Comparison of ENCODE assay signal across 1 cellular context in the genomic region with DNA sequence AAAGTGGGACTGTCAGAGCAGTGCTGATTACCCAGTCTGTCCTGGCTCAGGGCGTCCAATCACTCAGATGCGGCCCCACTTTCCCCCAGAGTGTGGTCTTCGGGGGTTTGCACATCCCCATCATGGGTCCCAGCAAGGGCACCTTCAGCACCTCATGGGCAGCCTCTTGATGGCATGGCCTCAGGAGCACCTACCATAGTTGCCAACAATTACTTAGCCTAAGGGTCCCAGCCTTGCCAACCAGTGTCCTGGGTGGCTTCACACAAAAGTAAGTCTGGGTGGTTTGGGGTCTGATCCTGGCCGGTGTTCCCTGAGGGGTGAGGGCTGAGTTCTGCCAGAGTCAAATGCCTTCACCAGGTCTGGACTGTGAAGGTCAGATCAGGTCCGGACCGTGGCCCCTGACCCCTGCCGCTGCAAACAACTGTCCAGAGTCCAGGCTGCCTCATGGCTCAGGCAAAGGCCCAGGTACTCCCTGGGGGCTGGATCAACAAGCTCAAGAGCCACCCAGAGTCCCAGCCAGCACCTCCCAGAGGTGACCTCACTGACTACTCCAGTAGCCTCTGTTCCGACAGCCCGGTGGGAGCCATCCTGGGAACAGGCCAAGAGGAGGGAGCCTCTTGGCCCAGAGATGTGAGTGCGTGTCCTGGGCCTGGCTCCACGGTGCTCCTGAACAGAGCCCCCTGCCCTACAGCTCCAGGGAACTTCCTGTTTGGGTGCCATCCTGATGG.
TF ChIP-seq lines count a peak whose summit lies in the region.

No MANE protein-coding gene starts in this region.

TF ChIP-seq in HepG2, 621 proteins besides CTCF, POLR2A, EP300 and RAD21 (continued from another document and continues in another):
- TF ChIP-seq AKNA (CRISPR knock-in tag; IDR thresholded peaks at IDR 0.05; ENCODE audit: borderline replicate concordance) (no peak), LBX2 (CRISPR knock-in tag; IDR thresholded peaks at IDR 0.05; ENCODE audit: borderline replicate concordance) (no peak), MXD4 (CRISPR knock-in tag; IDR thresholded peaks at IDR 0.05) (peak; percentile 73; the same call in 1 of the 2 replicates), EEA1 (CRISPR knock-in tag; IDR thresholded peaks at IDR 0.05; ENCODE audit: borderline replicate concordance) (no peak), ZNF430 (CRISPR knock-in tag; IDR thresholded peaks at IDR 0.05) (no peak), CHD2 (IDR thresholded peaks at IDR 0.05; ENCODE audit: low read depth, low read length) (no peak), XBP1 (CRISPR knock-in tag; IDR thresholded peaks at IDR 0.05) (no peak), RORA (CRISPR knock-in tag; IDR thresholded peaks at IDR 0.05) (no peak), SP4 (CRISPR knock-in tag; IDR thresholded peaks at IDR 0.05) (no peak), IKZF1 (IDR thresholded peaks at IDR 0.05) (no peak), MZF1 (CRISPR knock-in tag; IDR thresholded peaks at IDR 0.05; ENCODE audit: borderline replicate concordance) (no peak), SNAPC2 (CRISPR knock-in tag; IDR thresholded peaks at IDR 0.05) (no peak), FOXJ3 (CRISPR knock-in tag; IDR thresholded peaks at IDR 0.05; ENCODE audit: borderline replicate concordance) (0 out of 2 replicates have a peak, but pooled peaks have one; percentile 65), ETV5 (CRISPR knock-in tag; IDR thresholded peaks at IDR 0.05; ENCODE audit: borderline replicate concordance) (peak; percentile 25; the same call in 1 of the 2 replicates), HNRNPLL (IDR thresholded peaks at IDR 0.05; ENCODE audit: low read depth, low read length, poor library complexity, severe bottlenecking) (no peak), ATF7 (IDR thresholded peaks at IDR 0.05) (no peak), ATF7 (CRISPR knock-in tag; IDR thresholded peaks at IDR 0.05) (no peak; the same call in 1 of the 2 replicates), NCOA5 (CRISPR knock-in tag; IDR thresholded peaks at IDR 0.05) (no peak), ZNF224 (CRISPR knock-in tag; IDR thresholded peaks at IDR 0.05) (peak; percentile 63; the same call in 1 of the 2 replicates), ZNF773 (CRISPR knock-in tag; IDR thresholded peaks at IDR 0.05; ENCODE audit: borderline replicate concordance) (no peak), SIX4 (CRISPR knock-in tag; IDR thresholded peaks at IDR 0.05) (no peak), CHD4 (IDR thresholded peaks at IDR 0.05; ENCODE audit: borderline replicate concordance, low read length) (no peak), ZNF614 (CRISPR knock-in tag; IDR thresholded peaks at IDR 0.05; ENCODE audit: borderline replicate concordance) (peak; percentile 40; the same call in 1 of the 2 replicates), CC2D1A (CRISPR knock-in tag; IDR thresholded peaks at IDR 0.05) (no peak), ATF3 (CRISPR knock-in tag; IDR thresholded peaks at IDR 0.05) (no peak), ZNF432 (CRISPR knock-in tag; IDR thresholded peaks at IDR 0.05; ENCODE audit: borderline replicate concordance) (no peak), ZNF724P (CRISPR knock-in tag; IDR thresholded peaks at IDR 0.05; ENCODE audit: borderline replicate concordance) (0 out of 2 replicates have a peak, but pooled peaks have one; percentile 55), SMAD3 (CRISPR knock-in tag; IDR thresholded peaks at IDR 0.05) (0 out of 2 replicates have a peak, but pooled peaks have one; percentile 72), SRSF4 (IDR thresholded peaks at IDR 0.05; ENCODE audit: low read depth, low read length, poor library complexity, severe bottlenecking) (no peak), ZSCAN30 (CRISPR knock-in tag; IDR thresholded peaks at IDR 0.05) (no peak; the same call in 1 of the 2 replicates), REST (IDR thresholded peaks at IDR 0.05; ENCODE audit: borderline replicate concordance in 1 of 2, low read depth in 1 of 2, low read length in 2 of 2) (no peak; a peak in 1 of 4 replicates), REPIN1 (CRISPR knock-in tag; IDR thresholded peaks at IDR 0.05; ENCODE audit: borderline replicate concordance, low read depth) (peak; percentile 77; the same call in 1 of the 2 replicates), ZKSCAN5 (CRISPR knock-in tag; IDR thresholded peaks at IDR 0.05) (no peak), ZBED4 (CRISPR knock-in tag; IDR thresholded peaks at IDR 0.05; ENCODE audit: borderline replicate concordance) (peak; percentile 71; the same call in 1 of the 2 replicates), ZNF720 (CRISPR knock-in tag; IDR thresholded peaks at IDR 0.05) (no peak), MAX (IDR thresholded peaks at IDR 0.05) (peak; percentile 87), IKZF4 (CRISPR knock-in tag; IDR thresholded peaks at IDR 0.05; ENCODE audit: borderline replicate concordance, low read depth, not compliant biosample characterization) (no peak)
- TF ChIP-seq, protein P1, sequence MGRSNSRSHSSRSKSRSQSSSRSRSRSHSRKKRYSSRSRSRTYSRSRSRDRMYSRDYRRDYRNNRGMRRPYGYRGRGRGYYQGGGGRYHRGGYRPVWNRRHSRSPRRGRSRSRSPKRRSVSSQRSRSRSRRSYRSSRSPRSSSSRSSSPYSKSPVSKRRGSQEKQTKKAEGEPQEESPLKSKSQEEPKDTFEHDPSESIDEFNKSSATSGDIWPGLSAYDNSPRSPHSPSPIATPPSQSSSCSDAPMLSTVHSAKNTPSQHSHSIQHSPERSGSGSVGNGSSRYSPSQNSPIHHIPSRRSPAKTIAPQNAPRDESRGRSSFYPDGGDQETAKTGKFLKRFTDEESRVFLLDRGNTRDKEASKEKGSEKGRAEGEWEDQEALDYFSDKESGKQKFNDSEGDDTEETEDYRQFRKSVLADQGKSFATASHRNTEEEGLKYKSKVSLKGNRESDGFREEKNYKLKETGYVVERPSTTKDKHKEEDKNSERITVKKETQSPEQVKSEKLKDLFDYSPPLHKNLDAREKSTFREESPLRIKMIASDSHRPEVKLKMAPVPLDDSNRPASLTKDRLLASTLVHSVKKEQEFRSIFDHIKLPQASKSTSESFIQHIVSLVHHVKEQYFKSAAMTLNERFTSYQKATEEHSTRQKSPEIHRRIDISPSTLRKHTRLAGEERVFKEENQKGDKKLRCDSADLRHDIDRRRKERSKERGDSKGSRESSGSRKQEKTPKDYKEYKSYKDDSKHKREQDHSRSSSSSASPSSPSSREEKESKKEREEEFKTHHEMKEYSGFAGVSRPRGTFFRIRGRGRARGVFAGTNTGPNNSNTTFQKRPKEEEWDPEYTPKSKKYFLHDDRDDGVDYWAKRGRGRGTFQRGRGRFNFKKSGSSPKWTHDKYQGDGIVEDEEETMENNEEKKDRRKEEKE (IDR thresholded peaks at IDR 0.05), result no peak
- TF ChIP-seq, protein P2, sequence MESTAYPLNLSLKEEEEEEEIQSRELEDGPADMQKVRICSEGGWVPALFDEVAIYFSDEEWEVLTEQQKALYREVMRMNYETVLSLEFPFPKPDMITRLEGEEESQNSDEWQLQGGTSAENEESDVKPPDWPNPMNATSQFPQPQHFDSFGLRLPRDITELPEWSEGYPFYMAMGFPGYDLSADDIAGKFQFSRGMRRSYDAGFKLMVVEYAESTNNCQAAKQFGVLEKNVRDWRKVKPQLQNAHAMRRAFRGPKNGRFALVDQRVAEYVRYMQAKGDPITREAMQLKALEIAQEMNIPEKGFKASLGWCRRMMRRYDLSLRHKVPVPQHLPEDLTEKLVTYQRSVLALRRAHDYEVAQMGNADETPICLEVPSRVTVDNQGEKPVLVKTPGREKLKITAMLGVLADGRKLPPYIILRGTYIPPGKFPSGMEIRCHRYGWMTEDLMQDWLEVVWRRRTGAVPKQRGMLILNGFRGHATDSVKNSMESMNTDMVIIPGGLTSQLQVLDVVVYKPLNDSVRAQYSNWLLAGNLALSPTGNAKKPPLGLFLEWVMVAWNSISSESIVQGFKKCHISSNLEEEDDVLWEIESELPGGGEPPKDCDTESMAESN (CRISPR knock-in tag; conservative IDR thresholded peaks at IDR 0.05), result no peak
